3 cellular contexts compared by ENCODE assay signal in the genomic region with DNA sequence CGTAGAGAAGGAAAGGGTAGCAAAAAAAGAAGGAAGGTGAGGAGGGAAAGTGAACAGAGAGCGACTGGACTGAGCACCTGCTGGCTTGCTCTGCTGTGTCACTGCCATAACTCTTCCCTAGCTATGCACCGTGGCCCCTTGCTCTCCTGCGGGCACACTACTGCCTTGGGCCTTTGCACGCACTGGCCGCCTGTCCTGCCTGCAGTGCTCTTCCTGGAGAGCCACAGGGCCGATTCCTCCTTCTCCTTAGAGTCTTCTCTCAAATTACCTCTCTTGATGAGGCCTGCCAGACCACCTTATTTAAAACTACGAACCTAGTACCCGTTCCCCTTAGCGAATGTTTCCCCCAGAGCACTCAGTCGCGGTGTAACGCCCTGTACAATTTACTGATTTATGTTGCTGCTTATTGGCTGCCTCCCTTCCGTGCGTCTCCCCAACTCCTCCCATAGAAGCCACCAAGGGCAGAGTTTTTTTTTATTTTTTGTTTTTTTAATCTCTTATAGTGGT.
TF ChIP-seq lines count a peak whose summit lies in the region.

No MANE protein-coding gene starts in this region.

TF ChIP-seq in SK-N-SH, 30 proteins besides CTCF, POLR2A, EP300 and RAD21 (continued from another document):
- TF ChIP-seq, protein P1, sequence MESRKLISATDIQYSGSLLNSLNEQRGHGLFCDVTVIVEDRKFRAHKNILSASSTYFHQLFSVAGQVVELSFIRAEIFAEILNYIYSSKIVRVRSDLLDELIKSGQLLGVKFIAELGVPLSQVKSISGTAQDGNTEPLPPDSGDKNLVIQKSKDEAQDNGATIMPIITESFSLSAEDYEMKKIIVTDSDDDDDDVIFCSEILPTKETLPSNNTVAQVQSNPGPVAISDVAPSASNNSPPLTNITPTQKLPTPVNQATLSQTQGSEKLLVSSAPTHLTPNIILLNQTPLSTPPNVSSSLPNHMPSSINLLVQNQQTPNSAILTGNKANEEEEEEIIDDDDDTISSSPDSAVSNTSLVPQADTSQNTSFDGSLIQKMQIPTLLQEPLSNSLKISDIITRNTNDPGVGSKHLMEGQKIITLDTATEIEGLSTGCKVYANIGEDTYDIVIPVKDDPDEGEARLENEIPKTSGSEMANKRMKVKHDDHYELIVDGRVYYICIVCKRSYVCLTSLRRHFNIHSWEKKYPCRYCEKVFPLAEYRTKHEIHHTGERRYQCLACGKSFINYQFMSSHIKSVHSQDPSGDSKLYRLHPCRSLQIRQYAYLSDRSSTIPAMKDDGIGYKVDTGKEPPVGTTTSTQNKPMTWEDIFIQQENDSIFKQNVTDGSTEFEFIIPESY (IDR thresholded peaks at IDR 0.05; ENCODE audit: borderline replicate concordance, low read depth) = no peak
- TF ChIP-seq TAF1 (IDR thresholded peaks at IDR 0.05; ENCODE audit: borderline replicate concordance, low read depth, low read length) = no peak
- TF ChIP-seq, protein P2, sequence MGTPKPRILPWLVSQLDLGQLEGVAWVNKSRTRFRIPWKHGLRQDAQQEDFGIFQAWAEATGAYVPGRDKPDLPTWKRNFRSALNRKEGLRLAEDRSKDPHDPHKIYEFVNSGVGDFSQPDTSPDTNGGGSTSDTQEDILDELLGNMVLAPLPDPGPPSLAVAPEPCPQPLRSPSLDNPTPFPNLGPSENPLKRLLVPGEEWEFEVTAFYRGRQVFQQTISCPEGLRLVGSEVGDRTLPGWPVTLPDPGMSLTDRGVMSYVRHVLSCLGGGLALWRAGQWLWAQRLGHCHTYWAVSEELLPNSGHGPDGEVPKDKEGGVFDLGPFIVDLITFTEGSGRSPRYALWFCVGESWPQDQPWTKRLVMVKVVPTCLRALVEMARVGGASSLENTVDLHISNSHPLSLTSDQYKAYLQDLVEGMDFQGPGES (IDR thresholded peaks at IDR 0.05; ENCODE audit: low read depth, low read length) = no peak
- TF ChIP-seq ELF1 (IDR thresholded peaks at IDR 0.05) = no peak

TF ChIP-seq in SK-N-SH treated with all-trans-retinoic acid at 6 μM for 48 hours, 23 proteins besides CTCF, POLR2A, EP300 and RAD21:
- TF ChIP-seq CREB5 (CRISPR knock-in tag; IDR thresholded peaks at IDR 0.05; ENCODE audit: low read depth) = no peak
- no peak for TF ChIP-seq GLIS3 (CRISPR knock-in tag; IDR thresholded peaks at IDR 0.05)
- no peak for TF ChIP-seq POU6F1 (CRISPR knock-in tag; IDR thresholded peaks at IDR 0.05; ENCODE audit: borderline replicate concordance, low read depth)
- no peak for TF ChIP-seq BACH2 (CRISPR knock-in tag; IDR thresholded peaks at IDR 0.05; ENCODE audit: borderline replicate concordance)
- no peak for TF ChIP-seq ZNF565 (CRISPR knock-in tag; conservative IDR thresholded peaks at IDR 0.05; ENCODE audit: low read depth)
- TF ChIP-seq ZNF70 (CRISPR knock-in tag; IDR thresholded peaks at IDR 0.05) = no peak
- TF ChIP-seq ZFP3 (CRISPR knock-in tag; IDR thresholded peaks at IDR 0.05) = no peak
- TF ChIP-seq SNAI2 (CRISPR knock-in tag; IDR thresholded peaks at IDR 0.05) = no peak
- TF ChIP-seq RARB (CRISPR knock-in tag; IDR thresholded peaks at IDR 0.05) = no peak
- TF ChIP-seq PPARA (CRISPR knock-in tag; IDR thresholded peaks at IDR 0.05; ENCODE audit: borderline replicate concordance) = no peak
- no peak for TF ChIP-seq ARNTL (CRISPR knock-in tag; IDR thresholded peaks at IDR 0.05; ENCODE audit: borderline replicate concordance, low read depth)
- TF ChIP-seq ZC3H10 (CRISPR knock-in tag; IDR thresholded peaks at IDR 0.05) = no peak

TF ChIP-seq in WTC11, 78 proteins besides CTCF, POLR2A, EP300 and RAD21 (continued from another document):
- TF ChIP-seq, protein P3, sequence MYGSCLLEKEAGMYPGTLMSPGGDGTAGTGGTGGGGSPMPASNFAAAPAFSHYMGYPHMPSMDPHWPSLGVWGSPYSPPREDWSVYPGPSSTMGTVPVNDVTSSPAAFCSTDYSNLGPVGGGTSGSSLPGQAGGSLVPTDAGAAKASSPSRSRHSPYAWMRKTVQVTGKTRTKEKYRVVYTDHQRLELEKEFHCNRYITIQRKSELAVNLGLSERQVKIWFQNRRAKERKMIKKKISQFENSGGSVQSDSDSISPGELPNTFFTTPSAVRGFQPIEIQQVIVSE (CRISPR knock-in tag; IDR thresholded peaks at IDR 0.05; ENCODE audit: borderline replicate concordance) = no peak
- TF ChIP-seq NR1H2 (CRISPR knock-in tag; IDR thresholded peaks at IDR 0.05) (no peak), ATF1 (CRISPR knock-in tag; IDR thresholded peaks at IDR 0.05) (no peak), CREB1 (CRISPR knock-in tag; IDR thresholded peaks at IDR 0.05) (no peak), ZBTB21 (CRISPR knock-in tag; IDR thresholded peaks at IDR 0.05; ENCODE audit: borderline replicate concordance) (no peak), ZNF138 (CRISPR knock-in tag; conservative IDR thresholded peaks at IDR 0.05) (no peak), NFYB (CRISPR knock-in tag; conservative IDR thresholded peaks at IDR 0.05; ENCODE audit: low read depth) (no peak), FOXJ3 (CRISPR knock-in tag; IDR thresholded peaks at IDR 0.05; ENCODE audit: borderline replicate concordance) (no peak), SMAD4 (CRISPR knock-in tag; IDR thresholded peaks at IDR 0.05) (no peak), ELF4 (CRISPR knock-in tag; IDR thresholded peaks at IDR 0.05; ENCODE audit: low read depth) (no peak), ZNF121 (CRISPR knock-in tag; IDR thresholded peaks at IDR 0.05) (no peak)
- TF ChIP-seq, protein P4, sequence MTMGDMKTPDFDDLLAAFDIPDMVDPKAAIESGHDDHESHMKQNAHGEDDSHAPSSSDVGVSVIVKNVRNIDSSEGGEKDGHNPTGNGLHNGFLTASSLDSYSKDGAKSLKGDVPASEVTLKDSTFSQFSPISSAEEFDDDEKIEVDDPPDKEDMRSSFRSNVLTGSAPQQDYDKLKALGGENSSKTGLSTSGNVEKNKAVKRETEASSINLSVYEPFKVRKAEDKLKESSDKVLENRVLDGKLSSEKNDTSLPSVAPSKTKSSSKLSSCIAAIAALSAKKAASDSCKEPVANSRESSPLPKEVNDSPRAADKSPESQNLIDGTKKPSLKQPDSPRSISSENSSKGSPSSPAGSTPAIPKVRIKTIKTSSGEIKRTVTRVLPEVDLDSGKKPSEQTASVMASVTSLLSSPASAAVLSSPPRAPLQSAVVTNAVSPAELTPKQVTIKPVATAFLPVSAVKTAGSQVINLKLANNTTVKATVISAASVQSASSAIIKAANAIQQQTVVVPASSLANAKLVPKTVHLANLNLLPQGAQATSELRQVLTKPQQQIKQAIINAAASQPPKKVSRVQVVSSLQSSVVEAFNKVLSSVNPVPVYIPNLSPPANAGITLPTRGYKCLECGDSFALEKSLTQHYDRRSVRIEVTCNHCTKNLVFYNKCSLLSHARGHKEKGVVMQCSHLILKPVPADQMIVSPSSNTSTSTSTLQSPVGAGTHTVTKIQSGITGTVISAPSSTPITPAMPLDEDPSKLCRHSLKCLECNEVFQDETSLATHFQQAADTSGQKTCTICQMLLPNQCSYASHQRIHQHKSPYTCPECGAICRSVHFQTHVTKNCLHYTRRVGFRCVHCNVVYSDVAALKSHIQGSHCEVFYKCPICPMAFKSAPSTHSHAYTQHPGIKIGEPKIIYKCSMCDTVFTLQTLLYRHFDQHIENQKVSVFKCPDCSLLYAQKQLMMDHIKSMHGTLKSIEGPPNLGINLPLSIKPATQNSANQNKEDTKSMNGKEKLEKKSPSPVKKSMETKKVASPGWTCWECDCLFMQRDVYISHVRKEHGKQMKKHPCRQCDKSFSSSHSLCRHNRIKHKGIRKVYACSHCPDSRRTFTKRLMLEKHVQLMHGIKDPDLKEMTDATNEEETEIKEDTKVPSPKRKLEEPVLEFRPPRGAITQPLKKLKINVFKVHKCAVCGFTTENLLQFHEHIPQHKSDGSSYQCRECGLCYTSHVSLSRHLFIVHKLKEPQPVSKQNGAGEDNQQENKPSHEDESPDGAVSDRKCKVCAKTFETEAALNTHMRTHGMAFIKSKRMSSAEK (CRISPR knock-in tag; IDR thresholded peaks at IDR 0.05; ENCODE audit: borderline replicate concordance) = no peak
- TF ChIP-seq, protein P5, sequence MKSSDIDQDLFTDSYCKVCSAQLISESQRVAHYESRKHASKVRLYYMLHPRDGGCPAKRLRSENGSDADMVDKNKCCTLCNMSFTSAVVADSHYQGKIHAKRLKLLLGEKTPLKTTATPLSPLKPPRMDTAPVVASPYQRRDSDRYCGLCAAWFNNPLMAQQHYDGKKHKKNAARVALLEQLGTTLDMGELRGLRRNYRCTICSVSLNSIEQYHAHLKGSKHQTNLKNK (CRISPR knock-in tag; IDR thresholded peaks at IDR 0.05) = no peak
- TF ChIP-seq, protein P6, sequence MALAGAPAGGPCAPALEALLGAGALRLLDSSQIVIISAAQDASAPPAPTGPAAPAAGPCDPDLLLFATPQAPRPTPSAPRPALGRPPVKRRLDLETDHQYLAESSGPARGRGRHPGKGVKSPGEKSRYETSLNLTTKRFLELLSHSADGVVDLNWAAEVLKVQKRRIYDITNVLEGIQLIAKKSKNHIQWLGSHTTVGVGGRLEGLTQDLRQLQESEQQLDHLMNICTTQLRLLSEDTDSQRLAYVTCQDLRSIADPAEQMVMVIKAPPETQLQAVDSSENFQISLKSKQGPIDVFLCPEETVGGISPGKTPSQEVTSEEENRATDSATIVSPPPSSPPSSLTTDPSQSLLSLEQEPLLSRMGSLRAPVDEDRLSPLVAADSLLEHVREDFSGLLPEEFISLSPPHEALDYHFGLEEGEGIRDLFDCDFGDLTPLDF (CRISPR knock-in tag; IDR thresholded peaks at IDR 0.05) = no peak
